Comparison of ENCODE assay signal across 21 cellular contexts in the genomic region with DNA sequence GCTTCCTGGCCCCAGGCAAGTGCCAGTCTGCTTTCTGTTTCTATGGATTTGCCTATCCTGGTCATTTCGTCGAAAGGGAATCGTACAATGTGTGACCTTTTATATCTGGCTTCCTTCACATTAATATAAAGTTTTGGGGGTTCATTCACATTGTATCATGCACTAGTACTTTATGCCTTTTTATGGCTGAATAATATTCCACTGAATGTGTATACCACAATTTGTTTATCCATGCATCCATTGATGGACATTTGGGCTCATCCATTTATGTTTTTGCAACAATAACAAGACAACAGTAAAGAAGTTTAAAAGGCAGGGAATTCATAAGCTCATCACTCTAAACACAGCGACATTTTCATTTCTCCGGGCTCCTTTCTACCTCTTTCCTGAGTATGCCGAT.
"Had no signal": no experiment of that assay in that cellular context is flagged by ENCODE, and none has a peak within 500 bp of the region (broad histone marks: within the 10 kb centered on the region; RNA-seq: fewer than 3 reads in every experiment).

No MANE protein-coding gene starts in this region.

- H3K36me3 ChIP-seq: MG63 had no signal

- H3K4me3 ChIP-seq: MG63 had no signal

- H3K9me3 ChIP-seq: MG63 had no signal

- H3K27me3 ChIP-seq: MG63 had no signal

- DNase-seq: Karpas-422; KG1; MG63; NCI-H1092; NCI-H1105 treated with DMSO at 0.1 percent for 48 hours; NCI-H1417 treated with DMSO at 0.1 percent for 48 hours; NCI-H146; NCI-H1694 treated with DMSO at 0.1 percent for 48 hours; NCI-H1930; NCI-H2081; NCI-H2107; NCI-H2171; NCI-H226; NCI-H446; NCI-H510A; NCI-H524 treated with DMSO at 0.1 percent for 48 hours; NCI-H69; NCI-H774; NK-92 treated with Interleukin-12 subunit alpha and Interleukin-12 subunit beta, amount 100 ng/mL, for 24 hours; PC-3; SIG-M5 had no signal
